ENCODE assay signal across 17 cellular contexts in genomic region chr16:595094-595528, GRCh38. TPM values are rescaled to one million over a fixed set of nuclear protein-coding genes. Genes with fewer than 3 reads are reported as not detected.
DNase-seq lines count a peak whose midpoint lies in the region; ATAC-seq and TF ChIP-seq lines count a peak whose summit lies in the region.
"Had no signal": no experiment of that assay in that cellular context is flagged by ENCODE, and none has a peak within 500 bp of the region (broad histone marks: within the 10 kb centered on the region; RNA-seq: fewer than 3 reads in every experiment).

No MANE protein-coding gene starts in this region.

- H3K27ac ChIP-seq in BLaER1 (no peak overlapping the region), trophoblast cell (ENCODE audit: low read depth, low read length) (no peak overlapping the region)
- H3K27ac ChIP-seq: SJSA1 had no signal

- no peak overlapping the region for H2BK5ac ChIP-seq in trophoblast cell (ENCODE audit: low read depth, low read length, poor library complexity)

- no peak overlapping the region for H2BK120ac ChIP-seq in trophoblast cell (ENCODE audit: insufficient read depth, low read length, poor library complexity)

- H3K27me3 ChIP-seq in BLaER1 (no peaks in the 10 kb centered on the region), trophoblast cell (ENCODE audit: insufficient read depth, low read length) (no peaks in the 10 kb centered on the region)
- H3K27me3 ChIP-seq: SJSA1 had no signal

- CTCF ChIA-PET in Calu3 (lab: Charles Lee) = no interaction called here

- H3K4me2 ChIP-seq in BLaER1 (peak overlapping the region; percentile 65), trophoblast cell (ENCODE audit: low read length) (no peak overlapping the region)

- H2BK12ac ChIP-seq in trophoblast cell (ENCODE audit: low read length) = no peak overlapping the region

- H3K79me1 ChIP-seq in trophoblast cell (ENCODE audit: low read length) = peaks cover 6% of the 10 kb centered on the region

- no peak overlapping the region for H4K12ac ChIP-seq in trophoblast cell (ENCODE audit: low read depth, low read length)

- H3K36me3 ChIP-seq in BLaER1 (peaks cover 32% of the 10 kb centered on the region), trophoblast cell (ENCODE audit: control insufficient read depth in 1 of 2, insufficient read depth in 2 of 2, low read length in 2 of 2) (peaks cover 22 to 31% of the 10 kb centered on the region in 2 experiments)

- DNase-seq in Calu3 (no peak), glutamatergic neuron (no peak), trophoblast cell (no peak), 8988T (no peak)
- DNase-seq: COR-L47, H9, NCI-H1417 treated with DMSO at 0.1 percent for 48 hours, NCI-H2029, NCI-H345, NCI-H69, PC-3 had no signal

- H3K4me1 Mint-ChIP-seq in Calu3 (ENCODE audit: low read depth, unreplicated experiment) (peaks cover 59% of the 10 kb centered on the region), glutamatergic neuron (ENCODE audit: low read depth, unreplicated experiment) (peaks cover 35% of the 10 kb centered on the region)

- H3K4me3 Mint-ChIP-seq in Calu3 (ENCODE audit: low read depth, unreplicated experiment) = peak overlapping the region; percentile 92
- peak overlapping the region; percentile 30 for H3K4me3 Mint-ChIP-seq in glutamatergic neuron (ENCODE audit: unreplicated experiment)
- H3K4me3 Mint-ChIP-seq: H9 had no signal

- no peak overlapping the region for H4K91ac ChIP-seq in trophoblast cell (ENCODE audit: low read depth, low read length)

- WGBS in trophoblast cell (ENCODE audit: extremely low coverage, insufficient coverage, insufficient read length) = no CpG with 5 or more reads among the region's 18 CpGs

- H4K20me1 ChIP-seq in BLaER1 = peaks cover 73% of the 10 kb centered on the region

- H3K79me2 ChIP-seq in trophoblast cell (ENCODE audit: control insufficient read depth, insufficient read depth, low read length, poor library complexity) = peaks cover 13% of the 10 kb centered on the region

- TF ChIP-seq CTCF in Calu3 (IDR thresholded peaks at IDR 0.05; ENCODE audit: unreplicated experiment) (no peak), glutamatergic neuron (IDR thresholded peaks at IDR 0.05; ENCODE audit: partially characterized antibody, unreplicated experiment) (no peak)

- H2AK5ac ChIP-seq in trophoblast cell (ENCODE audit: low read length) = no peak overlapping the region

- H3K4me1 ChIP-seq in BLaER1 (peaks cover 65% of the 10 kb centered on the region), trophoblast cell (ENCODE audit: control insufficient read depth in 1 of 2, insufficient read depth in 2 of 2, low read length in 2 of 2) (peaks cover 27 to 35% of the 10 kb centered on the region in 2 experiments)

- H3K23ac ChIP-seq in trophoblast cell (ENCODE audit: low read length) = no peak overlapping the region

- ATAC-seq in GM18868 (IDR thresholded peaks at IDR 0.05; ENCODE audit: unreplicated experiment) (no peak), HG03025 (IDR thresholded peaks at IDR 0.05; ENCODE audit: low FRiP score, unreplicated experiment) (no peak)
- ATAC-seq: GM12878, PC-3 had no signal

- no peak overlapping the region for H2AFZ ChIP-seq in trophoblast cell (ENCODE audit: insufficient read depth, low read length, poor library complexity)

- H3K18ac ChIP-seq in trophoblast cell (ENCODE audit: low read length) = peak overlapping the region; percentile 46

- H3K4me3 ChIP-seq in BLaER1 (no peak overlapping the region), trophoblast cell (ENCODE audit: low read depth, low read length) (no peak overlapping the region)
- H3K4me3 ChIP-seq: GM12878, SJSA1 had no signal

- H3K14ac ChIP-seq in trophoblast cell (ENCODE audit: low read length) = no peak overlapping the region

- H4K8ac ChIP-seq in trophoblast cell (ENCODE audit: low read depth, low read length) = no peak overlapping the region

- H3K36me3 Mint-ChIP-seq in Calu3 (ENCODE audit: insufficient read depth, unreplicated experiment) = peaks cover 75% of the 10 kb centered on the region
- H3K36me3 Mint-ChIP-seq in glutamatergic neuron (ENCODE audit: unreplicated experiment) = peaks cover 7% of the 10 kb centered on the region

- intact Hi-C loops in Calu3 (cut with micrococcal nuclease; ENCODE audit: unreplicated experiment) = no loop called here

- H3K9ac ChIP-seq in BLaER1 = 0 out of 2 replicates have a peak overlapping the region, but pooled peaks have one; percentile 24
- no peak overlapping the region for H3K9ac ChIP-seq in trophoblast cell (ENCODE audit: low read length)

- no TSS peak for BruUV-seq in Calu3 (replicated peaks; lab: Mats Ljungman, UMichigan)

- H3K9me3 ChIP-seq in BLaER1 = peaks cover 8% of the 10 kb centered on the region; the same call in 1 of the 2 replicates
- peaks cover 11% of the 10 kb centered on the region for H3K9me3 ChIP-seq in trophoblast cell (ENCODE audit: insufficient read depth, low read depth, low read length)
- H3K9me3 ChIP-seq: SJSA1 had no signal

- H3K4ac ChIP-seq in trophoblast cell (ENCODE audit: low read depth, low read length) = peak overlapping the region; percentile 12

- H3K9me3 Mint-ChIP-seq in Calu3 (ENCODE audit: low read depth, unreplicated experiment) = no peaks in the 10 kb centered on the region
- peaks cover 18% of the 10 kb centered on the region for H3K9me3 Mint-ChIP-seq in glutamatergic neuron (ENCODE audit: unreplicated experiment)

- H3K27me3 Mint-ChIP-seq in Calu3 (ENCODE audit: unreplicated experiment) = no peaks in the 10 kb centered on the region
- H3K27me3 Mint-ChIP-seq in glutamatergic neuron (ENCODE audit: unreplicated experiment) = peaks cover 13% of the 10 kb centered on the region

- H3K27ac Mint-ChIP-seq in Calu3 (ENCODE audit: unreplicated experiment) (no peak overlapping the region), glutamatergic neuron (ENCODE audit: unreplicated experiment) (no peak overlapping the region)
- H3K27ac Mint-ChIP-seq: H9 had no signal

RNA-seq across cellular contexts. Expression of gene RAB40C, which starts 5.2 kb away (rescaled TPM):
- total RNA-seq in Calu3 (2022) = 35.6 and 36.5 TPM in 2 replicates
- 48.3 TPM for total RNA-seq in glutamatergic neuron (ENCODE audit: unreplicated experiment)
- 26.3 and 27.6 TPM in 2 replicates for polyA plus RNA-seq in trophoblast cell (2013)

RNA-seq across cellular contexts. Expression of gene PIGQ, which starts 25.3 kb away (rescaled TPM):
- total RNA-seq in Calu3 (2022) = 101 and 106 TPM in 2 replicates
- 85.0 TPM for total RNA-seq in glutamatergic neuron (ENCODE audit: unreplicated experiment)
- 26.7 and 27.0 TPM in 2 replicates for polyA plus RNA-seq in trophoblast cell (2013)

RNA-seq across cellular contexts. Expression of gene NHLRC4, which starts 28.3 kb away (rescaled TPM):
- total RNA-seq in Calu3 (2022) (not detected in 2 replicates), glutamatergic neuron (ENCODE audit: unreplicated experiment) (3.4 TPM)
- 0.25 and 0.28 TPM in 2 replicates for polyA plus RNA-seq in trophoblast cell (2013)

RNA-seq across cellular contexts. Expression of gene PRR35, which starts 34.9 kb away (rescaled TPM):
- not detected in 2 replicates for total RNA-seq in Calu3 (2022)
- not detected for total RNA-seq in glutamatergic neuron (ENCODE audit: unreplicated experiment)
- 0.04 TPM in 2 replicates for polyA plus RNA-seq in trophoblast cell (2013)
- total RNA-seq: GM12878, PC-3, SJSA1 had no signal
- polyA plus RNA-seq: BJ, GM12878 had no signal

RNA-seq across cellular contexts. Expression of gene WFIKKN1, which starts 35.7 kb away (rescaled TPM):
- total RNA-seq in Calu3 (2022) (0.66 and 0.90 TPM in 2 replicates), glutamatergic neuron (ENCODE audit: unreplicated experiment) (61.9 TPM)
- polyA plus RNA-seq in trophoblast cell (2013) = 13.1 and 14.9 TPM in 2 replicates
- polyA plus RNA-seq: BJ had no signal
